ENCODE assay signal across 28 cellular contexts in the genomic region with DNA sequence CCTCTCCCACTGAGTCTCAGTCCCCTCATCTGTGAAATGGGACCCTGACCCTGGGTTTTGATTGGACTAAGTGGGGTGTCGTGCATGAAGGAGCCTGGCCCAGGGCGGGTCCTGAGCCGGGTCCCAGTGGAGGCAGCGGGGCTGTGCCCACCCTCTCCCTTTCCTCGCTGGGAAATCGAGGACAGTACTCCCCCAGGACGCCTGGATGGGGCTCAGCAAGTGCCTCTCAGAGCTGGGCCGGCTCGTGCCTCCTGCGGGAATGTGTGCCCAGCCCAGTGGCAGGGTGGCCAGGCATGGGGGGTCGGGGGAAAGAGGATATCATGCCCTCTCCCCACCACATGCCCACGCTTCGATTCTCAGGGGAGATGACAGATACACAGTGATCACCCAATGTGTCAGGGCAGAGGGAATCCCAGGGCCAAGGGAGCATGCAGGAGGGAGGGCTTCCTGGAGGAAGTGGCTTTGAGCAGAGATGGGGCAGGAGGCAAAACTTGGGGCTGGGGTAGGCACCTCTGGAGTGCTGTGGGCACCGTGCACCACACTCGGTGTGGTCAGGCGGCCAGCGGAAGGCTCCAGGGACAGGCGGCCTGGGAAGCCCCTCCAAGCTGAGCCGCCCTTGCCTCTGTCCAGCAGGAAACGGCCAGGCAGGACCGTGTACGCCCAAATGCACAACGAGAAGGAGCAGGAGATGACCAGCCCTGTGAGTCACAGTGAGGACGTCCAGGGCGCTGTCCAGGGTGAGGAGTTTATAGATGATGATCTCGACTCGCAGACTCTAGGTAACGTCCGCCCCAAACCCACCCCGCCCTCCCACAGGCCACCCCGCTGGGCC.
DNase-seq lines count a peak whose midpoint lies in the region; ATAC-seq, FAIRE-seq and TF ChIP-seq lines count a peak whose summit lies in the region.
"Had no signal": no experiment of that assay in that cellular context is flagged by ENCODE, and none has a peak within 500 bp of the region (broad histone marks: within the 10 kb centered on the region; RNA-seq: fewer than 3 reads in every experiment).

No MANE protein-coding gene starts in this region.

- no peak overlapping the region for H3K4me3 ChIP-seq in HEK293 (ENCODE audit: low read depth, low read length)
- no peak overlapping the region for H3K4me3 ChIP-seq in kidney (ENCODE audit: low read length in 2 of 2)
- H3K4me3 ChIP-seq: dorsolateral prefrontal cortex had no signal

- H3K36me3 ChIP-seq in HEK293 (ENCODE audit: control insufficient read depth in 2 of 2, insufficient read depth in 1 of 2, low read length in 2 of 2) (no peaks in the 10 kb centered on the region), kidney (ENCODE audit: control insufficient read depth in 1 of 2, insufficient read depth in 2 of 2, low read length in 2 of 2) (no peaks in the 10 kb centered on the region)

- no peaks in the 10 kb centered on the region for H3K27me3 Mint-ChIP-seq in naive thymus-derived CD8-positive, alpha-beta T cell
- no peaks in the 10 kb centered on the region for H3K27me3 Mint-ChIP-seq in T-helper 17 cell
- H3K27me3 Mint-ChIP-seq: CD4-positive, alpha-beta T cell; natural killer cell treated with Interleukin-12 subunit alpha and Interleukin-12 subunit beta and Interleukin-15 and Interleukin-18, amount 100 ng/mL, for 72 hours; stimulated activated memory B cell treated with anti-CD40 and anti-IgM and Interleukin-4, amounts not matched to agents 10 μg/mL and 1 μg/mL and 100 μg/mL, for 72 hours had no signal

- H3K27ac Mint-ChIP-seq in naive thymus-derived CD8-positive, alpha-beta T cell, result peak overlapping the region in 1 of 10 donors; percentile 8
- no peak overlapping the region for H3K27ac Mint-ChIP-seq in T-helper 17 cell
- H3K27ac Mint-ChIP-seq: CD4-positive, alpha-beta T cell; natural killer cell treated with Interleukin-12 subunit alpha and Interleukin-12 subunit beta and Interleukin-15 and Interleukin-18, amount 100 ng/mL, for 72 hours; stimulated activated memory B cell treated with anti-CD40 and anti-IgM and Interleukin-4, amounts not matched to agents 10 μg/mL and 1 μg/mL and 100 μg/mL, for 72 hours had no signal

- H3K27ac ChIP-seq in HEK293 (ENCODE audit: extremely low read depth, low read depth, low read length) (no peak overlapping the region), kidney (ENCODE audit: low read depth in 2 of 2, low read length in 2 of 2) (no peak overlapping the region)
- H3K27ac ChIP-seq: dorsolateral prefrontal cortex, epithelial cell of prostate, foreskin keratinocyte, VCaP had no signal

- no peaks in the 10 kb centered on the region for H3K36me3 Mint-ChIP-seq in naive thymus-derived CD8-positive, alpha-beta T cell
- no peaks in the 10 kb centered on the region for H3K36me3 Mint-ChIP-seq in T-helper 17 cell (ENCODE audit: low read depth)
- H3K36me3 Mint-ChIP-seq: natural killer cell treated with Interleukin-12 subunit alpha and Interleukin-12 subunit beta and Interleukin-15 and Interleukin-18, amount 100 ng/mL, for 72 hours; stimulated activated memory B cell treated with anti-CD40 and anti-IgM and Interleukin-4, amounts not matched to agents 10 μg/mL and 1 μg/mL and 100 μg/mL, for 72 hours had no signal

- no peak for FAIRE-seq in kidney (lab: Jason Lieb, UNC)
- FAIRE-seq: GM12892, GM19239, islet of Langerhans had no signal

- H3K4me1 ChIP-seq in HEK293 (ENCODE audit: control insufficient read depth, insufficient read depth, low read length) (no peaks in the 10 kb centered on the region), kidney (ENCODE audit: control insufficient read depth in 1 of 2, insufficient read depth in 1 of 2, low read depth in 1 of 2, low read length in 2 of 2) (no peaks in the 10 kb centered on the region)
- H3K4me1 ChIP-seq: foreskin keratinocyte had no signal

- no peaks in the 10 kb centered on the region for H3K9me3 Mint-ChIP-seq in naive thymus-derived CD8-positive, alpha-beta T cell
- H3K9me3 Mint-ChIP-seq: CD4-positive, alpha-beta T cell; natural killer cell treated with Interleukin-12 subunit alpha and Interleukin-12 subunit beta and Interleukin-15 and Interleukin-18, amount 100 ng/mL, for 72 hours; stimulated activated memory B cell treated with anti-CD40 and anti-IgM and Interleukin-4, amounts not matched to agents 10 μg/mL and 1 μg/mL and 100 μg/mL, for 72 hours had no signal

- peak; percentile 76 for DNase-seq in ACHN
- peak; percentile 61 for DNase-seq in kidney
- DNase-seq in naive thymus-derived CD8-positive, alpha-beta T cell, result no peak
- no peak for DNase-seq in T-helper 17 cell
- DNase-seq in T-helper 2 cell, result no peak
- DNase-seq in G401 (ENCODE audit: low spot score), result no peak
- DNase-seq: activated effector memory CD4-positive, alpha-beta T cell treated with anti-CD3 and anti-CD28 coated beads, Interleukin-2, amount 50 U/mL, for 16 hours; CD4-positive, alpha-beta T cell; DMS153; dorsolateral prefrontal cortex; foreskin keratinocyte; GOT3; hippocampal formation; NCI-H1092 treated with DMSO at 0.1 percent for 48 hours; NCI-H2081 treated with DMSO at 0.1 percent for 48 hours; NCI-H510A treated with DMSO at 0.1 percent for 48 hours; SHP77 treated with DMSO at 0.1 percent for 48 hours; stimulated activated CD4-positive, alpha-beta T cell treated with anti-CD3 and anti-CD28 coated beads, Interleukin-1b, Interleukin-23, amount 100 ng/mL, for 48 hours; T-helper 1 cell had no signal

- H3K4me3 Mint-ChIP-seq in naive thymus-derived CD8-positive, alpha-beta T cell, result no peak overlapping the region
- no peak overlapping the region for H3K4me3 Mint-ChIP-seq in T-helper 17 cell
- H3K4me3 Mint-ChIP-seq: CD4-positive, alpha-beta T cell; natural killer cell treated with Interleukin-12 subunit alpha and Interleukin-12 subunit beta and Interleukin-15 and Interleukin-18, amount 100 ng/mL, for 72 hours; stimulated activated memory B cell treated with anti-CD40 and anti-IgM and Interleukin-4, amounts not matched to agents 10 μg/mL and 1 μg/mL and 100 μg/mL, for 72 hours had no signal

- TF ChIP-seq CTCF in HEK293 (tag by site-specific recombination; IDR thresholded peaks at IDR 0.05) (no peak), kidney (IDR thresholded peaks at IDR 0.05; ENCODE audit: borderline replicate concordance, extremely low read depth, insufficient read depth) (no peak)

- CTCF ChIA-PET in HEK293 (lab: Yijun Ruan, JAX), result no interaction called here

- ATAC-seq in SK-N-SH treated with all-trans-retinoic acid at 6 μM for 48 hours (peak; percentile 48; the same call in 2 of the 3 replicates), T-helper 17 cell (no peak)
- no peak for ATAC-seq in naive thymus-derived CD8-positive, alpha-beta T cell
- ATAC-seq: foreskin keratinocyte; natural killer cell treated with Interleukin-12 subunit alpha and Interleukin-12 subunit beta and Interleukin-15 and Interleukin-18, amount 100 ng/mL, for 72 hours; stimulated activated memory B cell treated with anti-CD40 and anti-IgM and Interleukin-4, amounts not matched to agents 10 μg/mL and 1 μg/mL and 100 μg/mL, for 72 hours had no signal

- H3K9ac ChIP-seq in kidney (ENCODE audit: low read length in 2 of 2), result no peak overlapping the region

- intact Hi-C loops in kidney (cut with DNase I), result no loop called here

- POLR2A ChIA-PET in HEK293 (lab: Yijun Ruan, JAX), result no interaction called here
- POLR2A ChIA-PET in naive thymus-derived CD8-positive, alpha-beta T cell (lab: Charles Lee), result no interaction called here

- in situ Hi-C loops in ACHN (cut with HindIII; ENCODE audit: low pct_ligation_motif_present, low pct_unique_long_range_greater_than_20kb, low sequenced_read_pairs), result no loop called here
- in situ Hi-C loops in G401 (cut with HindIII; ENCODE audit: low sequenced_read_pairs), result no loop called here

- no peaks in the 10 kb centered on the region for H3K4me1 Mint-ChIP-seq in naive thymus-derived CD8-positive, alpha-beta T cell
- H3K4me1 Mint-ChIP-seq in T-helper 17 cell, result peaks cover 2% of the 10 kb centered on the region
- H3K4me1 Mint-ChIP-seq: stimulated activated memory B cell treated with anti-CD40 and anti-IgM and Interleukin-4, amounts not matched to agents 10 μg/mL and 1 μg/mL and 100 μg/mL, for 72 hours had no signal

- no peaks in the 10 kb centered on the region for H3K9me3 ChIP-seq in HEK293 (ENCODE audit: control insufficient read depth, insufficient read depth, low read depth, low read length)
- no peaks in the 10 kb centered on the region for H3K9me3 ChIP-seq in kidney (ENCODE audit: control insufficient read depth in 1 of 2, low read length in 2 of 2)
- H3K9me3 ChIP-seq in T-helper 17 cell (ENCODE audit: control insufficient read depth, low read length, poor library complexity, severe bottlenecking), result no peaks in the 10 kb centered on the region

TF ChIP-seq in HEK293, 187 proteins besides CTCF, POLR2A, EP300 and RAD21 (continues in another document):
- TF ChIP-seq REPIN1 (tag by site-specific recombination; IDR thresholded peaks at IDR 0.05; ENCODE audit: low read depth), result no peak

TF ChIP-seq in SK-N-SH treated with all-trans-retinoic acid at 6 μM for 48 hours, 23 proteins besides CTCF, POLR2A, EP300 and RAD21 (continues in another document):
- TF ChIP-seq ARNTL (CRISPR knock-in tag; IDR thresholded peaks at IDR 0.05; ENCODE audit: borderline replicate concordance, low read depth) (no peak), CSDC2 (CRISPR knock-in tag; IDR thresholded peaks at IDR 0.05) (no peak), BACH2 (CRISPR knock-in tag; IDR thresholded peaks at IDR 0.05; ENCODE audit: borderline replicate concordance) (no peak), PPARA (CRISPR knock-in tag; IDR thresholded peaks at IDR 0.05; ENCODE audit: borderline replicate concordance) (no peak)
- TF ChIP-seq, protein P1, sequence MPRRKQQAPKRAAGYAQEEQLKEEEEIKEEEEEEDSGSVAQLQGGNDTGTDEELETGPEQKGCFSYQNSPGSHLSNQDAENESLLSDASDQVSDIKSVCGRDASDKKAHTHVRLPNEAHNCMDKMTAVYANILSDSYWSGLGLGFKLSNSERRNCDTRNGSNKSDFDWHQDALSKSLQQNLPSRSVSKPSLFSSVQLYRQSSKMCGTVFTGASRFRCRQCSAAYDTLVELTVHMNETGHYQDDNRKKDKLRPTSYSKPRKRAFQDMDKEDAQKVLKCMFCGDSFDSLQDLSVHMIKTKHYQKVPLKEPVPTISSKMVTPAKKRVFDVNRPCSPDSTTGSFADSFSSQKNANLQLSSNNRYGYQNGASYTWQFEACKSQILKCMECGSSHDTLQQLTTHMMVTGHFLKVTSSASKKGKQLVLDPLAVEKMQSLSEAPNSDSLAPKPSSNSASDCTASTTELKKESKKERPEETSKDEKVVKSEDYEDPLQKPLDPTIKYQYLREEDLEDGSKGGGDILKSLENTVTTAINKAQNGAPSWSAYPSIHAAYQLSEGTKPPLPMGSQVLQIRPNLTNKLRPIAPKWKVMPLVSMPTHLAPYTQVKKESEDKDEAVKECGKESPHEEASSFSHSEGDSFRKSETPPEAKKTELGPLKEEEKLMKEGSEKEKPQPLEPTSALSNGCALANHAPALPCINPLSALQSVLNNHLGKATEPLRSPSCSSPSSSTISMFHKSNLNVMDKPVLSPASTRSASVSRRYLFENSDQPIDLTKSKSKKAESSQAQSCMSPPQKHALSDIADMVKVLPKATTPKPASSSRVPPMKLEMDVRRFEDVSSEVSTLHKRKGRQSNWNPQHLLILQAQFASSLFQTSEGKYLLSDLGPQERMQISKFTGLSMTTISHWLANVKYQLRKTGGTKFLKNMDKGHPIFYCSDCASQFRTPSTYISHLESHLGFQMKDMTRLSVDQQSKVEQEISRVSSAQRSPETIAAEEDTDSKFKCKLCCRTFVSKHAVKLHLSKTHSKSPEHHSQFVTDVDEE (CRISPR knock-in tag; IDR thresholded peaks at IDR 0.05), result no peak

Comparison
In these comparisons a context has a peak if more than half of its experiments do, and no peak if none do; other contexts are left out.
1. DNase-seq: peak in ACHN (single experiment) and kidney (single experiment); none in naive thymus-derived CD8-positive, alpha-beta T cell (0 of 10), T-helper 17 cell (0 of 3), T-helper 2 cell (0 of 5) and G401 (single experiment).